ENCODE assay signal across 15 cellular contexts in genomic region chr14:89598548-89599186, GRCh38.
DNase-seq lines count a peak whose midpoint lies in the region; TF ChIP-seq lines count a peak whose summit lies in the region.
"Had no signal": no experiment of that assay in that cellular context is flagged by ENCODE, and none has a peak within 500 bp of the region (broad histone marks: within the 10 kb centered on the region; RNA-seq: fewer than 3 reads in every experiment).

No MANE protein-coding gene starts in this region.

- H3K36me3 ChIP-seq in mammary epithelial cell (ENCODE audit: insufficient read depth, low read length), result no peaks in the 10 kb centered on the region
- H3K36me3 ChIP-seq: SJCRH30 had no signal

- no peak overlapping the region for H2AFZ ChIP-seq in mammary epithelial cell (ENCODE audit: low read depth, low read length)

- H3K27me3 Mint-ChIP-seq in MCF 10A (ENCODE audit: insufficient read depth, unreplicated experiment) (no peaks in the 10 kb centered on the region), osteocyte (ENCODE audit: unreplicated experiment) (no peaks in the 10 kb centered on the region)
- H3K27me3 Mint-ChIP-seq: activated naive CD4-positive, alpha-beta T cell treated with anti-CD3 and anti-CD28 coated beads, Interleukin-2, amount 10 ng/mL, durations not matched to agents 7 days and 5 days; central memory CD8-positive, alpha-beta T cell had no signal

- POLR2A ChIA-PET in MCF 10A (lab: Yijun Ruan, JAX), result interaction anchor here (1.3 kb wide), 1 partner anchor 19 kb away, joined by 3 read pairs; no protein-coding TSS in a partner anchor

- dilution Hi-C loops in mammary epithelial cell (cut with HindIII; ENCODE audit: low sequenced_read_pairs), result no loop called here

- H3K27me3 ChIP-seq in mammary epithelial cell (ENCODE audit: insufficient read depth, low read length), result no peaks in the 10 kb centered on the region
- H3K27me3 ChIP-seq: BLaER1 treated with 17β-estradiol and CSF1 and Interleukin-3, amounts not matched to agents 10 nM and 100 nM; SJCRH30 had no signal

- no peak overlapping the region for H3K27ac ChIP-seq in mammary epithelial cell (ENCODE audit: insufficient read depth, low read depth, low read length)
- H3K27ac ChIP-seq: BLaER1 treated with 17β-estradiol and CSF1 and Interleukin-3, amounts not matched to agents 10 nM and 100 nM; SJCRH30 had no signal

- H3K4me1 Mint-ChIP-seq in MCF 10A (ENCODE audit: insufficient read depth, unreplicated experiment) (no peaks in the 10 kb centered on the region), osteocyte (ENCODE audit: unreplicated experiment) (no peaks in the 10 kb centered on the region)

- H3K4me3 Mint-ChIP-seq in MCF 10A (ENCODE audit: unreplicated experiment) (no peak overlapping the region), osteocyte (ENCODE audit: unreplicated experiment) (no peak overlapping the region)
- H3K4me3 Mint-ChIP-seq: activated naive CD4-positive, alpha-beta T cell treated with anti-CD3 and anti-CD28 coated beads, Interleukin-2, amount 10 ng/mL, durations not matched to agents 7 days and 5 days; central memory CD8-positive, alpha-beta T cell had no signal

- no peaks in the 10 kb centered on the region for H3K4me1 ChIP-seq in mammary epithelial cell (ENCODE audit: insufficient read depth, low read length)
- H3K4me1 ChIP-seq: SJCRH30 had no signal

- H3K27ac Mint-ChIP-seq in MCF 10A (ENCODE audit: low read depth, unreplicated experiment), result no peak overlapping the region
- H3K27ac Mint-ChIP-seq in osteocyte (ENCODE audit: unreplicated experiment), result no peak overlapping the region
- H3K27ac Mint-ChIP-seq: activated naive CD4-positive, alpha-beta T cell treated with anti-CD3 and anti-CD28 coated beads, Interleukin-2, amount 10 ng/mL, durations not matched to agents 7 days and 5 days had no signal

- H3K9ac ChIP-seq in mammary epithelial cell (ENCODE audit: insufficient read depth, low read length), result no peak overlapping the region
- H3K9ac ChIP-seq: BLaER1 treated with 17β-estradiol and CSF1 and Interleukin-3, amounts not matched to agents 10 nM and 100 nM had no signal

- in situ Hi-C loops in mammary epithelial cell (cut with MboI; ENCODE audit: low sequenced_read_pairs in 2 of 2), result no loop called here

- H3K9me3 ChIP-seq in mammary epithelial cell (replicated peaks; ENCODE audit: insufficient read depth, low read length), result peaks cover 2% of the 10 kb centered on the region

- DNase-seq in MCF 10A (ENCODE audit: unreplicated experiment) (peak; percentile 13), mammary epithelial cell (no peak), MV-4-11 (lab: John Stamatoyannopoulos, UW) (peak; percentile 32), cardiac fibroblast (ENCODE audit: low read depth in 2 of 2) (peak; percentile 21 to 24), myocyte (ENCODE audit: low read depth) (peak; percentile 12), HuH-7 (ENCODE audit: low spot score) (no peak), cerebellum (ENCODE audit: low spot score) (no peak), osteocyte (ENCODE audit: extremely low spot score, unreplicated experiment) (no peak)
- DNase-seq: activated naive CD4-positive, alpha-beta T cell treated with anti-CD3 and anti-CD28 coated beads, Interleukin-2, amount 10 ng/mL, durations not matched to agents 7 days and 5 days; GF-D8; NCI-H774; stimulated activated CD4-positive, alpha-beta T cell treated with anti-CD3 and anti-CD28 coated beads, Interleukin-12 subunit alpha, Interleukin-12 subunit beta, amount 100 ng/mL, for 4 hours had no signal

- H3K36me3 Mint-ChIP-seq in MCF 10A (ENCODE audit: insufficient read depth, unreplicated experiment), result no peaks in the 10 kb centered on the region
- H3K36me3 Mint-ChIP-seq in osteocyte (ENCODE audit: unreplicated experiment), result peaks cover 41% of the 10 kb centered on the region

- H3K9me3 Mint-ChIP-seq in MCF 10A (ENCODE audit: unreplicated experiment) (peaks cover 34% of the 10 kb centered on the region), osteocyte (ENCODE audit: unreplicated experiment) (peaks cover 35% of the 10 kb centered on the region)

- BruUV-seq in MCF 10A (replicated peaks; lab: Mats Ljungman, UMichigan) (no TSS peak), mammary epithelial cell (replicated peaks; lab: Mats Ljungman, UMichigan) (no TSS peak)

- CTCF ChIA-PET in MCF 10A (lab: Yijun Ruan, JAX), result interaction anchor here (0.6 kb wide), 1 partner anchor 1658 kb away, joined by 4 read pairs; no protein-coding TSS in a partner anchor
- CTCF ChIA-PET in mammary epithelial cell (lab: Charles Lee; ENCODE audit: low non-redundant PET), result no interaction called here

- H3K4me2 ChIP-seq in mammary epithelial cell (ENCODE audit: insufficient read depth, low read depth, low read length), result no peak overlapping the region
- H3K4me2 ChIP-seq: BLaER1 treated with 17β-estradiol and CSF1 and Interleukin-3, amounts not matched to agents 10 nM and 100 nM had no signal

- intact Hi-C loops in MCF 10A (cut with micrococcal nuclease), result no loop called here
- intact Hi-C loops in mammary epithelial cell (cut with micrococcal nuclease), result no loop called here

- H4K20me1 ChIP-seq in mammary epithelial cell (ENCODE audit: insufficient read depth, low read length), result no peaks in the 10 kb centered on the region
- H4K20me1 ChIP-seq: BLaER1 treated with 17β-estradiol and CSF1 and Interleukin-3, amounts not matched to agents 10 nM and 100 nM had no signal

- TF ChIP-seq CTCF in MCF 10A (IDR thresholded peaks at IDR 0.05; ENCODE audit: unreplicated experiment) (no peak), mammary epithelial cell (conservative IDR thresholded peaks at IDR 0.05 in 1 of 2, IDR thresholded peaks at IDR 0.05 in 1 of 2; ENCODE audit: extremely low read depth in 1 of 2, insufficient read depth in 1 of 2, low read depth in 1 of 2, low read length in 2 of 2) (no peak), cardiac fibroblast (IDR thresholded peaks at IDR 0.05; ENCODE audit: low read depth, low read length) (no peak), osteocyte (IDR thresholded peaks at IDR 0.05) (no peak)

- 70% methylated on average over 2 of the region's 2 CpGs for WGBS in mammary epithelial cell (ENCODE audit: low coverage, missing lambda C conversion rate)

- H3K4me3 ChIP-seq in mammary epithelial cell (replicated peaks in 1 of 3; ENCODE audit: insufficient read depth in 1 of 3, low read depth in 2 of 3, low read length in 3 of 3) (no peak overlapping the region), cardiac fibroblast (replicated peaks in 1 of 2; ENCODE audit: low read depth in 2 of 2, low read length in 2 of 2) (no peak overlapping the region)
- H3K4me3 ChIP-seq: SJCRH30 had no signal

- H3K79me2 ChIP-seq in mammary epithelial cell (ENCODE audit: insufficient read depth, low read length), result no peaks in the 10 kb centered on the region

Comparison
In these comparisons a context has a peak if more than half of its experiments do, and no peak if none do; other contexts are left out.
1. DNase-seq: peak in MCF 10A (single experiment), MV-4-11 (single experiment), cardiac fibroblast (2 of 2) and myocyte (single experiment); none in mammary epithelial cell (single experiment), HuH-7 (single experiment), cerebellum (single experiment) and osteocyte (single experiment).